In genomic region chr10:71735709-71736569, GRCh38 we compare ENCODE assay signal across 10 cellular contexts.
DNase-seq lines count a peak whose midpoint lies in the region; ATAC-seq and TF ChIP-seq lines count a peak whose summit lies in the region.
"Had no signal": no experiment of that assay in that cellular context is flagged by ENCODE, and none has a peak within 500 bp of the region (broad histone marks: within the 10 kb centered on the region; RNA-seq: fewer than 3 reads in every experiment).

No MANE protein-coding gene starts in this region.

- ATAC-seq in GM21447 (IDR thresholded peaks at IDR 0.05; ENCODE audit: unreplicated experiment) (peak; percentile 53), HG03025 (IDR thresholded peaks at IDR 0.05; ENCODE audit: low FRiP score, unreplicated experiment) (no peak)
- ATAC-seq: Panc1 had no signal

- H3K27me3 ChIP-seq in effector memory CD4-positive, alpha-beta T cell (replicated peaks; ENCODE audit: control insufficient read depth, insufficient read depth, low read length, poor library complexity, severe bottlenecking), result no peaks in the 10 kb centered on the region
- H3K27me3 ChIP-seq: brain microvascular endothelial cell had no signal

- no peak for TF ChIP-seq CTCF in GM10248 (IDR thresholded peaks at IDR 0.05; ENCODE audit: control extremely low read depth, extremely low read depth, low read depth, missing control alignments)

- DNase-seq in activated CD4-positive, alpha-beta T cell treated with anti-CD3 and anti-CD28 coated beads for 1 hour, result peak; percentile 43
- peak in 2 of 3 donors; percentile 27 to 33 for DNase-seq in effector memory CD4-positive, alpha-beta T cell
- peak in 2 of 3 donors; percentile 41 to 43 for DNase-seq in stimulated activated CD4-positive, alpha-beta T cell treated with anti-CD3 and anti-CD28 coated beads, TNF-alpha, amount 100 ng/mL, for 1 hour (ENCODE audit: low read depth in 3 of 3, low spot score in 1 of 3)
- no peak for DNase-seq in NCI-H748 (lab: John Stamatoyannopoulos, UW; ENCODE audit: unreplicated experiment)
- DNase-seq in GM10248 (ENCODE audit: extremely low spot score), result no peak
- no peak for DNase-seq in epidermal melanocyte (ENCODE audit: insufficient read length, low spot score)
- DNase-seq: brain microvascular endothelial cell had no signal

- peak overlapping the region; percentile 12 for H3K4me3 ChIP-seq in effector memory CD4-positive, alpha-beta T cell (ENCODE audit: insufficient read depth, low read depth, low read length, poor library complexity, severe bottlenecking)

- POLR2A ChIA-PET in GM10248 (lab: Yijun Ruan, JAX), result no interaction called here

- CTCF ChIA-PET in GM10248 (lab: Yijun Ruan, JAX), result interaction anchor here (0.9 to 1.4 kb wide), 2 partner anchors 11 to 40 kb away, joined by 3 read pairs; no protein-coding TSS in a partner anchor

- no peaks in the 10 kb centered on the region for H3K36me3 ChIP-seq in effector memory CD4-positive, alpha-beta T cell (ENCODE audit: control insufficient read depth, insufficient read depth, low read length)
- H3K36me3 ChIP-seq: brain microvascular endothelial cell had no signal

- no peaks in the 10 kb centered on the region for H3K9me3 ChIP-seq in effector memory CD4-positive, alpha-beta T cell (ENCODE audit: control insufficient read depth, low read length)

- H3K4me1 ChIP-seq in effector memory CD4-positive, alpha-beta T cell (ENCODE audit: control insufficient read depth, insufficient read depth, low read length, poor library complexity, severe bottlenecking), result peaks cover 86% of the 10 kb centered on the region

- H3K27ac ChIP-seq in effector memory CD4-positive, alpha-beta T cell (ENCODE audit: insufficient read depth, low read length, poor library complexity, severe bottlenecking), result peak overlapping the region; percentile 69
- H3K27ac ChIP-seq: brain microvascular endothelial cell had no signal

Comparison
In these comparisons a context has a peak if more than half of its experiments do, and no peak if none do; other contexts are left out.
1. DNase-seq: peak in activated CD4-positive, alpha-beta T cell treated with anti-CD3 and anti-CD28 coated beads for 1 hour (single experiment), effector memory CD4-positive, alpha-beta T cell (2 of 3) and stimulated activated CD4-positive, alpha-beta T cell treated with anti-CD3 and anti-CD28 coated beads, TNF-alpha, amount 100 ng/mL, for 1 hour (2 of 3); none in NCI-H748 (single experiment), GM10248 (single experiment) and epidermal melanocyte (single experiment).